In genomic region chr5:125331987-125332628, GRCh38 we compare ENCODE assay signal across 20 cellular contexts.
"Had no signal": no experiment of that assay in that cellular context is flagged by ENCODE, and none has a peak within 500 bp of the region (broad histone marks: within the 10 kb centered on the region; RNA-seq: fewer than 3 reads in every experiment).

No MANE protein-coding gene starts in this region.

- ATAC-seq: activated T-cell treated with anti-CD3 and anti-CD28 coated beads, Interleukin-2, amount 50 U/mL, for 72 hours; effector memory CD8-positive, alpha-beta T cell; esophagus mucosa; natural killer cell; stimulated activated naive B cell treated with anti-CD40 and anti-IgM and Interleukin-4, amounts not matched to agents 10 μg/mL and 1 μg/mL and 100 μg/mL, for 72 hours; WTC11 had no signal

- DNase-seq: activated CD4-positive, alpha-beta T cell treated with anti-CD3 and anti-CD28 coated beads, Interleukin-2, amount 50 U/mL, for 48 hours; activated effector memory CD4-positive, alpha-beta T cell treated with Interleukin-2 at 50 U/mL for 16 hours; activated naive CD4-positive, alpha-beta T cell treated with anti-CD3 and anti-CD28 coated beads for 36 hours; activated naive CD8-positive, alpha-beta T cell treated with anti-CD3 and anti-CD28 coated beads, Interleukin-2, amount 10 ng/mL, durations not matched to agents 7 days and 5 days; activated T-cell treated with anti-CD3 and anti-CD28 coated beads, Interleukin-2, amount 50 U/mL, for 72 hours; amniotic stem cell; colonic mucosa; dorsolateral prefrontal cortex; effector memory CD8-positive, alpha-beta T cell; glutamatergic neuron; hypothalamus; left ventricle myocardium inferior; natural killer cell; stimulated activated CD4-positive, alpha-beta T cell treated with anti-CD3 and anti-CD28 coated beads, Interleukin-2, amount 100 ng/mL, for 48 hours; stimulated activated CD8-positive, alpha-beta memory T cell treated with anti-CD3 and anti-CD28 coated beads, Interleukin-4, amount 100 ng/mL, for 48 hours; stimulated activated naive B cell treated with anti-CD40 and anti-IgM and Interleukin-4, amounts not matched to agents 10 μg/mL and 1 μg/mL and 100 μg/mL, for 72 hours; trophoblast cell; uterus had no signal
